ENCODE assay signal across 29 cellular contexts in genomic region chr4:113882668-113883067, GRCh38.
DNase-seq lines count a peak whose midpoint lies in the region; ATAC-seq, FAIRE-seq and TF ChIP-seq lines count a peak whose summit lies in the region.
"Had no signal": no experiment of that assay in that cellular context is flagged by ENCODE, and none has a peak within 500 bp of the region (broad histone marks: within the 10 kb centered on the region; RNA-seq: fewer than 3 reads in every experiment).

No MANE protein-coding gene starts in this region.

- TF ChIP-seq POLR2A in GM12892 (IDR thresholded peaks at IDR 0.05; ENCODE audit: low read depth, low read length): no peak

- no peaks in the 10 kb centered on the region for H3K9me3 Mint-ChIP-seq in activated T-cell treated with anti-CD3 and anti-CD28 coated beads, Interleukin-2, amount 50 U/mL, for 4 hours
- no peaks in the 10 kb centered on the region for H3K9me3 Mint-ChIP-seq in Caco-2 (ENCODE audit: unreplicated experiment)

- H2AFZ ChIP-seq in MM.1S (ENCODE audit: low read length): no peak overlapping the region
- H2AFZ ChIP-seq: hepatocyte had no signal

- FAIRE-seq in GM12892 (lab: Jason Lieb, UNC): no peak
- FAIRE-seq: RCC 7860 had no signal

- H3K4me1 ChIP-seq in MM.1S (ENCODE audit: low read length): peaks cover 18% of the 10 kb centered on the region
- H3K4me1 ChIP-seq in Caco-2: no peaks in the 10 kb centered on the region
- H3K4me1 ChIP-seq: BLaER1, sigmoid colon, SJCRH30 had no signal

- no peak overlapping the region for H3K9ac ChIP-seq in MM.1S (ENCODE audit: low read length)
- H3K9ac ChIP-seq: BLaER1, KMS-11 had no signal

- no peaks in the 10 kb centered on the region for H3K36me3 ChIP-seq in MM.1S (replicated peaks; ENCODE audit: insufficient read depth, low read length)
- no peaks in the 10 kb centered on the region for H3K36me3 ChIP-seq in Caco-2 (ENCODE audit: control insufficient read depth, insufficient read depth, low read length)
- H3K36me3 ChIP-seq: BLaER1, sigmoid colon, SJCRH30 had no signal

- H3K79me2 ChIP-seq in MM.1S (ENCODE audit: low read length): no peaks in the 10 kb centered on the region
- H3K79me2 ChIP-seq: hepatocyte had no signal

- peaks cover 2% of the 10 kb centered on the region for H3K4me1 Mint-ChIP-seq in activated T-cell treated with anti-CD3 and anti-CD28 coated beads, Interleukin-2, amount 50 U/mL, for 4 hours (ENCODE audit: low read depth)
- peaks cover 9% of the 10 kb centered on the region for H3K4me1 Mint-ChIP-seq in Caco-2 (ENCODE audit: low read depth, unreplicated experiment)
- H3K4me1 Mint-ChIP-seq: activated T-helper 17 cell treated with anti-CD3 and anti-CD28 coated beads, Interleukin-2, amount 50 U/mL, for 72 hours had no signal

- no peaks in the 10 kb centered on the region for H3F3A ChIP-seq in MM.1S (ENCODE audit: insufficient read depth, low read length)

- POLR2A ChIA-PET in Caco-2 (lab: Charles Lee): no interaction called here

- H3K9me2 ChIP-seq in MM.1S (replicated peaks; ENCODE audit: insufficient read depth, low read length): no peaks in the 10 kb centered on the region

- no peak for ATAC-seq in activated T-cell treated with anti-CD3 and anti-CD28 coated beads, Interleukin-2, amount 50 U/mL, for 4 hours
- ATAC-seq in HG02970 (IDR thresholded peaks at IDR 0.05; ENCODE audit: low FRiP score, unreplicated experiment): no peak
- ATAC-seq: activated CD4-positive, CD25-positive, alpha-beta regulatory T cell treated with anti-CD3 and anti-CD28 coated beads, Interleukin-2, amount 50 U/mL, for 24 hours; activated T-helper 17 cell treated with anti-CD3 and anti-CD28 coated beads, Interleukin-2, amount 50 U/mL, for 72 hours; left lobe of liver; T-cell had no signal

- 0 out of 2 replicates have a peak overlapping the region, but pooled peaks have one; percentile 9 for H3K4me2 ChIP-seq in MM.1S (ENCODE audit: low read depth, low read length)
- H3K4me2 ChIP-seq: BLaER1, hepatocyte, KMS-11 had no signal

- H3K27ac ChIP-seq in MM.1S (ENCODE audit: low read length): no peak overlapping the region
- H3K27ac ChIP-seq: BLaER1, hepatocyte, KMS-11, sigmoid colon, SJCRH30 had no signal

- no peaks in the 10 kb centered on the region for H3K27me3 Mint-ChIP-seq in activated T-cell treated with anti-CD3 and anti-CD28 coated beads, Interleukin-2, amount 50 U/mL, for 4 hours (ENCODE audit: low read depth)
- H3K27me3 Mint-ChIP-seq in Caco-2 (ENCODE audit: insufficient read depth, unreplicated experiment): no peaks in the 10 kb centered on the region
- H3K27me3 Mint-ChIP-seq: activated T-helper 17 cell treated with anti-CD3 and anti-CD28 coated beads, Interleukin-2, amount 50 U/mL, for 72 hours; progenitor cell of endocrine pancreas; T-cell had no signal

- H3K36me3 Mint-ChIP-seq in activated T-cell treated with anti-CD3 and anti-CD28 coated beads, Interleukin-2, amount 50 U/mL, for 4 hours (ENCODE audit: insufficient read depth): no peaks in the 10 kb centered on the region
- no peaks in the 10 kb centered on the region for H3K36me3 Mint-ChIP-seq in Caco-2 (ENCODE audit: insufficient read depth, unreplicated experiment)

- no peak overlapping the region for H3K4me3 ChIP-seq in MM.1S (ENCODE audit: low read length)
- no peak overlapping the region for H3K4me3 ChIP-seq in Caco-2 (ENCODE audit: low read depth, low read length)
- H3K4me3 ChIP-seq: BLaER1, dorsolateral prefrontal cortex, hepatocyte, sigmoid colon, SJCRH30 had no signal

- in situ Hi-C loops in Caki2 (cut with HindIII; ENCODE audit: low pct_unique_long_range_greater_than_20kb, low sequenced_read_pairs): no loop called here

- DNase-seq in Caki2 (ENCODE audit: low read depth) (peak; percentile 18), MM.1S (peak; percentile 25), dermis blood vessel endothelial cell (peak; percentile 90), iris pigment epithelial cell (ENCODE audit: low read depth) (peak; percentile 27), GM12892 (ENCODE audit: insufficient read length) (no peak), Caco-2 (no peak)
- DNase-seq in activated T-cell treated with anti-CD3 and anti-CD28 coated beads, Interleukin-2, amount 50 U/mL, for 4 hours: no peak
- DNase-seq: ACHN; activated CD4-positive, alpha-beta T cell treated with anti-CD3 and anti-CD28 coated beads, Interleukin-2, amount 50 U/mL, for 48 hours; activated CD8-positive, alpha-beta memory T cell treated with anti-CD3 and anti-CD28 coated beads, Interleukin-2, amount 50 U/mL, for 4 hours; activated naive CD4-positive, alpha-beta T cell treated with anti-CD3 and anti-CD28 coated beads, Interleukin-2, amount 50 U/mL, for 16 hours; aorta; caudate nucleus; DMS53; dorsolateral prefrontal cortex; foreskin melanocyte; sigmoid colon; SJCRH30; stimulated activated naive CD4-positive, alpha-beta T cell; T-cell had no signal

- H3K9me3 ChIP-seq in MM.1S (replicated peaks; ENCODE audit: insufficient read depth, low read length) (no peaks in the 10 kb centered on the region), Caco-2 (no peaks in the 10 kb centered on the region)
- H3K9me3 ChIP-seq: BLaER1, sigmoid colon, SJCRH30 had no signal

- no peaks in the 10 kb centered on the region for H4K20me1 ChIP-seq in MM.1S (ENCODE audit: insufficient read depth, low read length)
- H4K20me1 ChIP-seq: BLaER1 had no signal

- intact Hi-C loops in Caco-2 (cut with micrococcal nuclease; ENCODE audit: unreplicated experiment): no loop called here

- CTCF ChIA-PET in Caco-2 (lab: Charles Lee): no interaction called here

- BruUV-seq in Caco-2 (replicated peaks; lab: Mats Ljungman, UMichigan): no TSS peak

- TF ChIP-seq CTCF in MM.1S (IDR thresholded peaks at IDR 0.05; ENCODE audit: low read length) (no peak), Caco-2 (IDR thresholded peaks at IDR 0.05; ENCODE audit: insufficient read depth in 1 of 2, low read depth in 1 of 2, low read length in 1 of 2, severe bottlenecking in 1 of 2, unreplicated experiment in 1 of 2) (no peak)

- H3K4me3 Mint-ChIP-seq in activated T-cell treated with anti-CD3 and anti-CD28 coated beads, Interleukin-2, amount 50 U/mL, for 4 hours: no peak overlapping the region
- H3K4me3 Mint-ChIP-seq in Caco-2 (ENCODE audit: unreplicated experiment): no peak overlapping the region
- H3K4me3 Mint-ChIP-seq: activated T-helper 17 cell treated with anti-CD3 and anti-CD28 coated beads, Interleukin-2, amount 50 U/mL, for 72 hours; T-cell had no signal

- no peak overlapping the region for H3K27ac Mint-ChIP-seq in Caco-2 (ENCODE audit: unreplicated experiment)
- H3K27ac Mint-ChIP-seq: activated T-helper 17 cell treated with anti-CD3 and anti-CD28 coated beads, Interleukin-2, amount 50 U/mL, for 72 hours; progenitor cell of endocrine pancreas; T-cell had no signal

- H3K27me3 ChIP-seq in MM.1S (replicated peaks; ENCODE audit: insufficient read depth, low read length) (no peaks in the 10 kb centered on the region), Caco-2 (replicated peaks; ENCODE audit: control insufficient read depth, insufficient read depth, low read length) (no peaks in the 10 kb centered on the region)
- H3K27me3 ChIP-seq: BLaER1, dorsolateral prefrontal cortex, hepatocyte, sigmoid colon, SJCRH30 had no signal

Comparison
In these comparisons a context has a peak if more than half of its experiments do, and no peak if none do; other contexts are left out.
1. DNase-seq: peak in Caki2 (single experiment), MM.1S (single experiment), dermis blood vessel endothelial cell (single experiment) and iris pigment epithelial cell (single experiment); none in activated T-cell treated with anti-CD3 and anti-CD28 coated beads, Interleukin-2, amount 50 U/mL, for 4 hours (single experiment), GM12892 (single experiment) and Caco-2 (0 of 2).